In genomic region chr18:45447364-45448265, GRCh38 we compare ENCODE assay signal across 17 cellular contexts.
"Had no signal": no experiment of that assay in that cellular context is flagged by ENCODE, and none has a peak within 500 bp of the region (broad histone marks: within the 10 kb centered on the region; RNA-seq: fewer than 3 reads in every experiment).

No MANE protein-coding gene starts in this region.

- H3K9ac ChIP-seq: neural progenitor cell had no signal

- ATAC-seq: right cardiac atrium; stimulated activated naive CD8-positive, alpha-beta T cell treated with anti-CD3 and anti-CD28 coated beads, Interleukin-15, amount 100 ng/mL, for 72 hours had no signal

- H2AFZ ChIP-seq: neural progenitor cell had no signal

- H3K4me3 ChIP-seq: neural progenitor cell, prostate gland, tibial artery had no signal

- H3K27me3 ChIP-seq: neural progenitor cell, tibial artery had no signal

- H3K9me3 ChIP-seq: prostate gland, tibial artery had no signal

- DNase-seq: activated CD4-positive, alpha-beta memory T cell treated with anti-CD3 and anti-CD28 coated beads for 36 hours; activated CD4-positive, alpha-beta T cell treated with anti-CD3 and anti-CD28 coated beads for 48 hours; activated CD4-positive, CD25-positive, alpha-beta regulatory T cell; activated effector memory CD4-positive, alpha-beta T cell treated with Interleukin-2 at 50 U/mL for 16 hours; activated naive CD4-positive, alpha-beta T cell treated with anti-CD3 and anti-CD28 coated beads for 36 hours; activated naive CD8-positive, alpha-beta T cell treated with anti-CD3 and anti-CD28 coated beads, Interleukin-2, amount 10 ng/mL, durations not matched to agents 7 days and 5 days; activated T-cell treated with anti-CD3 and anti-CD28 coated beads, Interleukin-2, amount 50 U/mL, for 48 hours; amygdala; cerebellar nuclear complex; naive B cell; right cardiac atrium; stimulated activated CD4-positive, alpha-beta T cell treated with anti-CD3 and anti-CD28 coated beads, Interleukin-1b, Interleukin-23, amount 100 ng/mL, for 48 hours; stimulated activated naive CD8-positive, alpha-beta T cell treated with anti-CD3 and anti-CD28 coated beads, Interleukin-15, amount 100 ng/mL, for 72 hours; tibial artery had no signal

- H3K36me3 ChIP-seq: neural progenitor cell, prostate gland, tibial artery had no signal

- H3K4me1 ChIP-seq: prostate gland had no signal

- H3K27ac ChIP-seq: epithelial cell of prostate, neural progenitor cell, prostate gland, tibial artery had no signal
